In genomic region chr3:174700736-174701135, GRCh38 we compare ENCODE assay signal across 23 cellular contexts.
"Had no signal": no experiment of that assay in that cellular context is flagged by ENCODE, and none has a peak within 500 bp of the region (broad histone marks: within the 10 kb centered on the region; RNA-seq: fewer than 3 reads in every experiment).

No MANE protein-coding gene starts in this region.

- ATAC-seq: effector memory CD8-positive, alpha-beta T cell; gastroesophageal sphincter; left colon; left ventricle myocardium superior; stimulated activated naive B cell treated with anti-CD40 and anti-IgM and Interleukin-4, amounts not matched to agents 10 μg/mL and 1 μg/mL and 100 μg/mL, for 72 hours; stimulated activated naive CD8-positive, alpha-beta T cell treated with anti-CD3 and anti-CD28 coated beads, Interleukin-15, amount 100 ng/mL, for 72 hours; upper lobe of right lung had no signal

- DNase-seq: effector memory CD8-positive, alpha-beta T cell; esophagus squamous epithelium; foreskin fibroblast; glutamatergic neuron; left colon; left ventricle myocardium superior; mesendoderm; naive B cell; posterior cingulate gyrus; sigmoid colon; stimulated activated CD4-positive, alpha-beta T cell treated with anti-CD3 and anti-CD28 coated beads, Interleukin-2, amount 100 ng/mL, for 24 hours; stimulated activated CD4-positive, alpha-beta T cell treated with anti-CD3 and anti-CD28 coated beads, Interleukin-4, amount 100 ng/mL, for 4 hours; stimulated activated naive B cell treated with anti-CD40 and anti-IgM and Interleukin-4, amounts not matched to agents 10 μg/mL and 1 μg/mL and 100 μg/mL, for 72 hours; stimulated activated naive CD8-positive, alpha-beta T cell treated with anti-CD3 and anti-CD28 coated beads, Interleukin-15, amount 100 ng/mL, for 72 hours; testis; upper lobe of right lung had no signal

- H3K27me3 ChIP-seq: esophagus squamous epithelium, gastroesophageal sphincter, right atrium auricular region, sigmoid colon, testis, tibial nerve, upper lobe of right lung, vagina had no signal

- H3K4me1 ChIP-seq: esophagus squamous epithelium, gastroesophageal sphincter, right atrium auricular region, sigmoid colon, testis, tibial nerve, upper lobe of right lung, vagina had no signal

- H3K36me3 ChIP-seq: esophagus squamous epithelium, gastroesophageal sphincter, right atrium auricular region, sigmoid colon, tibial nerve, upper lobe of right lung, vagina had no signal

- H3K9me3 Mint-ChIP-seq: dendritic cell treated with granulocyte-macrophage colony-stimulating factor and Interleukin-4, amounts not matched to agents 40 ng/mL and 50 ng/mL, for 4 days; nephron; stimulated activated naive B cell treated with anti-CD40 and anti-IgM and Interleukin-4, amounts not matched to agents 10 μg/mL and 1 μg/mL and 100 μg/mL, for 72 hours; stimulated activated naive CD8-positive, alpha-beta T cell treated with anti-CD3 and anti-CD28 coated beads, Interleukin-15, amount 100 ng/mL, for 72 hours had no signal

- H3K9me3 ChIP-seq: esophagus squamous epithelium, gastroesophageal sphincter, right atrium auricular region, sigmoid colon, testis, tibial nerve, upper lobe of right lung, vagina had no signal

- H3K4me1 Mint-ChIP-seq: naive B cell; nephron; stimulated activated naive B cell treated with anti-CD40 and anti-IgM and Interleukin-4, amounts not matched to agents 10 μg/mL and 1 μg/mL and 100 μg/mL, for 72 hours; stimulated activated naive CD8-positive, alpha-beta T cell treated with anti-CD3 and anti-CD28 coated beads, Interleukin-15, amount 100 ng/mL, for 72 hours had no signal

- H3K27ac ChIP-seq: esophagus squamous epithelium, gastroesophageal sphincter, right atrium auricular region, sigmoid colon, skin epidermis, testis, tibial nerve, upper lobe of right lung, vagina had no signal

- H3K27ac Mint-ChIP-seq: dendritic cell treated with granulocyte-macrophage colony-stimulating factor and Interleukin-4, amounts not matched to agents 40 ng/mL and 50 ng/mL, for 4 days; effector memory CD8-positive, alpha-beta T cell; naive B cell; nephron; stimulated activated naive B cell treated with anti-CD40 and anti-IgM and Interleukin-4, amounts not matched to agents 10 μg/mL and 1 μg/mL and 100 μg/mL, for 72 hours; stimulated activated naive CD8-positive, alpha-beta T cell treated with anti-CD3 and anti-CD28 coated beads, Interleukin-15, amount 100 ng/mL, for 72 hours had no signal

- H3K4me3 Mint-ChIP-seq: dendritic cell treated with granulocyte-macrophage colony-stimulating factor and Interleukin-4, amounts not matched to agents 40 ng/mL and 50 ng/mL, for 4 days; effector memory CD8-positive, alpha-beta T cell; naive B cell; nephron; stimulated activated naive B cell treated with anti-CD40 and anti-IgM and Interleukin-4, amounts not matched to agents 10 μg/mL and 1 μg/mL and 100 μg/mL, for 72 hours; stimulated activated naive CD8-positive, alpha-beta T cell treated with anti-CD3 and anti-CD28 coated beads, Interleukin-15, amount 100 ng/mL, for 72 hours had no signal

- H3K27me3 Mint-ChIP-seq: dendritic cell treated with granulocyte-macrophage colony-stimulating factor and Interleukin-4, amounts not matched to agents 40 ng/mL and 50 ng/mL, for 4 days; effector memory CD8-positive, alpha-beta T cell; naive B cell; stimulated activated naive B cell treated with anti-CD40 and anti-IgM and Interleukin-4, amounts not matched to agents 10 μg/mL and 1 μg/mL and 100 μg/mL, for 72 hours; stimulated activated naive CD8-positive, alpha-beta T cell treated with anti-CD3 and anti-CD28 coated beads, Interleukin-15, amount 100 ng/mL, for 72 hours had no signal

- H3K36me3 Mint-ChIP-seq: naive B cell; stimulated activated naive B cell treated with anti-CD40 and anti-IgM and Interleukin-4, amounts not matched to agents 10 μg/mL and 1 μg/mL and 100 μg/mL, for 72 hours had no signal

- H3K4me3 ChIP-seq: esophagus squamous epithelium, gastroesophageal sphincter, right atrium auricular region, sigmoid colon, skin epidermis, testis, tibial nerve, upper lobe of right lung, vagina had no signal
